8 cellular contexts compared by ENCODE assay signal in the genomic region with DNA sequence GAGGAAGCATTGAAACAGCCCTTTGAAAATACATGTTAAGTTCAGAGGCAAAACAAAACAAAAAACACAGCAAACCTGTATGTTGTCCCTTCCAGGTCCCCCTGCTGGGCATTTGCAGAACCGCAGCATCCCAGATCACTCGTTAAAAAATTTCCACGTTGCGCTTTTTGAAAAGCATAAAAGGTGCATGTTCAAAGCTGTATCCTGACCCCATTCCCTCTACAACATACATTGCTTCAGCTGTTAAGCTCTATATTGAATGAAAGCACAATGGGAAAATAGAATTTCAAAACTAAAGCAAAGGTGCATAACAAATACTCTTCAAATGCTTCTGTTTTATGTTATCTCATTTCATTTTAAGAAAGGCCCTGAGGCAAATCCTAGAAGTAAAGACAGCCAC.
DNase-seq lines count a peak whose midpoint lies in the region; ATAC-seq, FAIRE-seq and TF ChIP-seq lines count a peak whose summit lies in the region.

No MANE protein-coding gene starts in this region.

- H3K9me1 ChIP-seq in keratinocyte (ENCODE audit: control insufficient read depth, extremely low read depth, insufficient read depth, low read length), result no peaks in the 10 kb centered on the region

- CTCF ChIA-PET in HEK293 (lab: Yijun Ruan, JAX), result interaction anchor here (0.6 to 3.3 kb wide), 53 partner anchors 8 to 970 kb away, joined by 3 to 37 read pairs (median 3); a partner anchor contains a TSS

- POLR2A ChIA-PET in HEK293 (lab: Yijun Ruan, JAX), result interaction anchor here (2.4 kb wide), 1 partner anchor 328 kb away, joined by 5 read pairs; a partner anchor contains a TSS

- H3K27ac Mint-ChIP-seq in activated T-helper 1 cell treated with anti-CD3 and anti-CD28 coated beads, Interleukin-12 subunit alpha, Interleukin-12 subunit beta, Interleukin-2, Interleukin-4 antibody, amounts not matched to agents 30 ng/mL and 10 ng/mL and 1 ng/mL, durations not matched to agents 14 hours and 24 hours and 36 hours, result no peak overlapping the region

- no peaks in the 10 kb centered on the region for H3K4me1 Mint-ChIP-seq in activated T-helper 1 cell treated with anti-CD3 and anti-CD28 coated beads, Interleukin-12 subunit alpha, Interleukin-12 subunit beta, Interleukin-2, Interleukin-4 antibody, amounts not matched to agents 30 ng/mL and 10 ng/mL and 1 ng/mL, durations not matched to agents 14 hours and 24 hours and 36 hours (ENCODE audit: low read depth)

- H3K9me3 ChIP-seq in HEK293 (ENCODE audit: control insufficient read depth, insufficient read depth, low read depth, low read length) (no peaks in the 10 kb centered on the region), RWPE2 (ENCODE audit: severe bottlenecking) (no peaks in the 10 kb centered on the region), keratinocyte (ENCODE audit: control insufficient read depth, low read depth, low read length) (no peaks in the 10 kb centered on the region)

- in situ Hi-C loops in astrocyte of the cerebellum (cut with HindIII; ENCODE audit: low sequenced_read_pairs), result loop anchor here (25.0 kb wide), 1 partner anchor 331 kb away; a partner anchor contains a TSS

- intact Hi-C loops in activated T-helper 1 cell treated with anti-CD3 and anti-CD28 coated beads, Interleukin-12 subunit alpha, Interleukin-12 subunit beta, Interleukin-2, Interleukin-4 antibody, amounts not matched to agents 30 ng/mL and 10 ng/mL and 1 ng/mL, durations not matched to agents 14 hours and 24 hours and 36 hours (cut with micrococcal nuclease), result loop anchor here (5.0 kb wide), 2 partner anchors 471 to 1966 kb away; no protein-coding TSS in a partner anchor

- H3K27me3 ChIP-seq in RWPE2 (ENCODE audit: insufficient read depth, poor library complexity, severe bottlenecking), result no peaks in the 10 kb centered on the region
- no peaks in the 10 kb centered on the region for H3K27me3 ChIP-seq in keratinocyte (ENCODE audit: control insufficient read depth, extremely low read depth, insufficient read depth, low read length)

- H3K4me3 Mint-ChIP-seq in activated T-helper 1 cell treated with anti-CD3 and anti-CD28 coated beads, Interleukin-12 subunit alpha, Interleukin-12 subunit beta, Interleukin-2, Interleukin-4 antibody, amounts not matched to agents 30 ng/mL and 10 ng/mL and 1 ng/mL, durations not matched to agents 14 hours and 24 hours and 36 hours, result no peak overlapping the region

- no peak for ATAC-seq in RWPE2 (ENCODE audit: low read depth)
- no peak for ATAC-seq in HG02763 (IDR thresholded peaks at IDR 0.05; ENCODE audit: unreplicated experiment)

- H3K27ac ChIP-seq in HEK293 (ENCODE audit: extremely low read depth, low read depth, low read length) (no peak overlapping the region), RWPE2 (ENCODE audit: poor library complexity, severe bottlenecking) (peak overlapping the region; percentile 100), keratinocyte (ENCODE audit: control insufficient read depth, insufficient read depth, low read length) (peak overlapping the region; percentile 99)

- H3K36me3 ChIP-seq in HEK293 (ENCODE audit: control insufficient read depth in 2 of 2, insufficient read depth in 1 of 2, low read length in 2 of 2) (no peaks in the 10 kb centered on the region), RWPE2 (ENCODE audit: low read depth) (peaks cover 27% of the 10 kb centered on the region), keratinocyte (ENCODE audit: control insufficient read depth in 2 of 2, extremely low read depth in 1 of 2, insufficient read depth in 2 of 2, low read length in 2 of 2) (no peaks in the 10 kb centered on the region)

- TF ChIP-seq CTCF in HEK293 (tag by site-specific recombination; IDR thresholded peaks at IDR 0.05) (no peak), RWPE2 (IDR thresholded peaks at IDR 0.05; ENCODE audit: poor library complexity, severe bottlenecking) (peak; percentile 98), astrocyte of the cerebellum (IDR thresholded peaks at IDR 0.05; ENCODE audit: low read depth, low read length, missing control alignments) (peak; percentile 88), keratinocyte (optimal IDR thresholded peaks at IDR 0.05 in 1 of 3, IDR thresholded peaks at IDR 0.05 in 1 of 3, conservative IDR thresholded peaks at IDR 0.05 in 1 of 3; ENCODE audit: extremely low read depth in 1 of 3, insufficient read depth in 2 of 3, low read length in 3 of 3) (peak; percentile 66 to 84 (median 82))

- H3K4me1 ChIP-seq in HEK293 (ENCODE audit: control insufficient read depth, insufficient read depth, low read length) (peaks cover 13% of the 10 kb centered on the region), RWPE2 (ENCODE audit: insufficient read depth, poor library complexity, severe bottlenecking) (peaks cover 70% of the 10 kb centered on the region), keratinocyte (ENCODE audit: control insufficient read depth, extremely low read depth, insufficient read depth, low read length) (peaks cover 71% of the 10 kb centered on the region)

- dilution Hi-C loops in keratinocyte (cut with MboI; ENCODE audit: extremely low pct_ligation_motif_present, low sequenced_read_pairs), result no loop called here

- H3K27me3 Mint-ChIP-seq in activated T-helper 1 cell treated with anti-CD3 and anti-CD28 coated beads, Interleukin-12 subunit alpha, Interleukin-12 subunit beta, Interleukin-2, Interleukin-4 antibody, amounts not matched to agents 30 ng/mL and 10 ng/mL and 1 ng/mL, durations not matched to agents 14 hours and 24 hours and 36 hours (ENCODE audit: insufficient read depth), result no peaks in the 10 kb centered on the region

- FAIRE-seq in keratinocyte (lab: Jason Lieb, UNC), result peak; percentile 36

- peak overlapping the region; percentile 76 for H3K9ac ChIP-seq in keratinocyte (ENCODE audit: control insufficient read depth, extremely low read depth, insufficient read depth, low read length)

- H2AFZ ChIP-seq in keratinocyte (ENCODE audit: control insufficient read depth, low read length), result no peak overlapping the region

- no peaks in the 10 kb centered on the region for H3K36me3 Mint-ChIP-seq in activated T-helper 1 cell treated with anti-CD3 and anti-CD28 coated beads, Interleukin-12 subunit alpha, Interleukin-12 subunit beta, Interleukin-2, Interleukin-4 antibody, amounts not matched to agents 30 ng/mL and 10 ng/mL and 1 ng/mL, durations not matched to agents 14 hours and 24 hours and 36 hours (ENCODE audit: low read depth)

- H4K20me1 ChIP-seq in keratinocyte (ENCODE audit: control insufficient read depth, extremely low read depth, insufficient read depth, low read length), result no peaks in the 10 kb centered on the region

- DNase-seq in CD1c-positive myeloid dendritic cell (ENCODE audit: extremely low spot score), result peak; percentile 44
- peak; percentile 59 for DNase-seq in RWPE2 (ENCODE audit: low spot score)
- peak; percentile 20 for DNase-seq in astrocyte of the cerebellum (ENCODE audit: low read depth)
- DNase-seq in keratinocyte (ENCODE audit: low read depth, low spot score), result no peak
- DNase-seq in stimulated activated CD8-positive, alpha-beta memory T cell treated with anti-CD3 and anti-CD28 coated beads, Interleukin-15, amount 100 ng/mL, for 1 hour (ENCODE audit: low read depth), result peak; percentile 4
- no peak for DNase-seq in activated T-helper 1 cell treated with anti-CD3 and anti-CD28 coated beads, Interleukin-12 subunit alpha, Interleukin-12 subunit beta, Interleukin-2, Interleukin-4 antibody, amounts not matched to agents 30 ng/mL and 10 ng/mL and 1 ng/mL, durations not matched to agents 14 hours and 24 hours and 36 hours (ENCODE audit: low spot score)

- H3K4me3 ChIP-seq in HEK293 (ENCODE audit: low read depth, low read length) (no peak overlapping the region), RWPE2 (ENCODE audit: severe bottlenecking) (no peak overlapping the region), astrocyte of the cerebellum (ENCODE audit: low read depth, low read length) (no peak overlapping the region), keratinocyte (ENCODE audit: control insufficient read depth in 2 of 3, extremely low read depth in 1 of 3, insufficient read depth in 2 of 3, low read depth in 1 of 3, low read length in 3 of 3) (no peak overlapping the region)

- H3K79me2 ChIP-seq in keratinocyte (ENCODE audit: control insufficient read depth, insufficient read depth, low read length), result no peaks in the 10 kb centered on the region

- H3K4me2 ChIP-seq in keratinocyte (ENCODE audit: control insufficient read depth, extremely low read depth, insufficient read depth, low read depth, low read length), result peak overlapping the region; percentile 2

- H3K9me3 Mint-ChIP-seq in activated T-helper 1 cell treated with anti-CD3 and anti-CD28 coated beads, Interleukin-12 subunit alpha, Interleukin-12 subunit beta, Interleukin-2, Interleukin-4 antibody, amounts not matched to agents 30 ng/mL and 10 ng/mL and 1 ng/mL, durations not matched to agents 14 hours and 24 hours and 36 hours, result no peaks in the 10 kb centered on the region

TF ChIP-seq in HEK293, 187 proteins besides CTCF, POLR2A, EP300 and RAD21 (continues in another document):
- TF ChIP-seq, protein P1, sequence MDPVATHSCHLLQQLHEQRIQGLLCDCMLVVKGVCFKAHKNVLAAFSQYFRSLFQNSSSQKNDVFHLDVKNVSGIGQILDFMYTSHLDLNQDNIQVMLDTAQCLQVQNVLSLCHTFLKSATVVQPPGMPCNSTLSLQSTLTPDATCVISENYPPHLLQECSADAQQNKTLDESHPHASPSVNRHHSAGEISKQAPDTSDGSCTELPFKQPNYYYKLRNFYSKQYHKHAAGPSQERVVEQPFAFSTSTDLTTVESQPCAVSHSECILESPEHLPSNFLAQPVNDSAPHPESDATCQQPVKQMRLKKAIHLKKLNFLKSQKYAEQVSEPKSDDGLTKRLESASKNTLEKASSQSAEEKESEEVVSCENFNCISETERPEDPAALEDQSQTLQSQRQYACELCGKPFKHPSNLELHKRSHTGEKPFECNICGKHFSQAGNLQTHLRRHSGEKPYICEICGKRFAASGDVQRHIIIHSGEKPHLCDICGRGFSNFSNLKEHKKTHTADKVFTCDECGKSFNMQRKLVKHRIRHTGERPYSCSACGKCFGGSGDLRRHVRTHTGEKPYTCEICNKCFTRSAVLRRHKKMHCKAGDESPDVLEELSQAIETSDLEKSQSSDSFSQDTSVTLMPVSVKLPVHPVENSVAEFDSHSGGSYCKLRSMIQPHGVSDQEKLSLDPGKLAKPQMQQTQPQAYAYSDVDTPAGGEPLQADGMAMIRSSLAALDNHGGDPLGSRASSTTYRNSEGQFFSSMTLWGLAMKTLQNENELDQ (tag by site-specific recombination; IDR thresholded peaks at IDR 0.05; ENCODE audit: low read depth), result no peak
- TF ChIP-seq ZNF426 (tag by site-specific recombination; IDR thresholded peaks at IDR 0.05), result no peak
- TF ChIP-seq SCRT2 (tag by site-specific recombination; IDR thresholded peaks at IDR 0.05), result peak; percentile 98
- peak; percentile 46 for TF ChIP-seq ZNF654 (tag by site-specific recombination; IDR thresholded peaks at IDR 0.05; ENCODE audit: low read depth)
- TF ChIP-seq SCRT1 (tag by site-specific recombination; IDR thresholded peaks at IDR 0.05; ENCODE audit: borderline replicate concordance), result peak; percentile 96
- no peak for TF ChIP-seq ZNF571 (tag by site-specific recombination; IDR thresholded peaks at IDR 0.05)
- TF ChIP-seq ZNF155 (tag by site-specific recombination; IDR thresholded peaks at IDR 0.05), result no peak
- no peak for TF ChIP-seq ZNF366 (tag by site-specific recombination; conservative IDR thresholded peaks at IDR 0.05)

Comparison
In these comparisons a context has a peak if more than half of its experiments do, and no peak if none do; other contexts are left out.
1. DNase-seq: peak in CD1c-positive myeloid dendritic cell (single experiment), RWPE2 (single experiment), astrocyte of the cerebellum (single experiment) and stimulated activated CD8-positive, alpha-beta memory T cell treated with anti-CD3 and anti-CD28 coated beads, Interleukin-15, amount 100 ng/mL, for 1 hour (single experiment); none in keratinocyte (single experiment) and activated T-helper 1 cell treated with anti-CD3 and anti-CD28 coated beads, Interleukin-12 subunit alpha, Interleukin-12 subunit beta, Interleukin-2, Interleukin-4 antibody, amounts not matched to agents 30 ng/mL and 10 ng/mL and 1 ng/mL, durations not matched to agents 14 hours and 24 hours and 36 hours (single experiment).